16 cellular contexts compared by ENCODE assay signal in genomic region chr13:106558527-106558926, GRCh38.
"Had no signal": no experiment of that assay in that cellular context is flagged by ENCODE, and none has a peak within 500 bp of the region (broad histone marks: within the 10 kb centered on the region; RNA-seq: fewer than 3 reads in every experiment).

No MANE protein-coding gene starts in this region.

- H3K9me3 Mint-ChIP-seq: activated T-helper 17 cell treated with anti-CD3 and anti-CD28 coated beads, Interleukin-2, amount 50 U/mL, for 72 hours; brain; immature natural killer cell; neural crest cell had no signal

- ATAC-seq: activated T-helper 17 cell treated with anti-CD3 and anti-CD28 coated beads, Interleukin-2, amount 50 U/mL, for 72 hours; left colon had no signal

- H3K4me3 ChIP-seq: skin epidermis, tibial nerve had no signal

- H3K9me3 ChIP-seq: tibial nerve had no signal

- H3K4me3 Mint-ChIP-seq: activated T-helper 17 cell treated with anti-CD3 and anti-CD28 coated beads, Interleukin-2, amount 50 U/mL, for 72 hours; brain; immature natural killer cell; neural crest cell had no signal

- FAIRE-seq: TTC549 had no signal

- H3K27ac ChIP-seq: skin epidermis had no signal

- H3K27ac Mint-ChIP-seq: activated T-helper 17 cell treated with anti-CD3 and anti-CD28 coated beads, Interleukin-2, amount 50 U/mL, for 72 hours had no signal

- H3K27me3 ChIP-seq: tibial nerve had no signal

- H3K27me3 Mint-ChIP-seq: activated T-helper 17 cell treated with anti-CD3 and anti-CD28 coated beads, Interleukin-2, amount 50 U/mL, for 72 hours; brain had no signal

- DNase-seq: activated CD4-positive, alpha-beta T cell treated with anti-CD3 and anti-CD28 coated beads, Interleukin-2, amount 50 U/mL, for 4 hours; activated CD8-positive, alpha-beta memory T cell treated with anti-CD3 and anti-CD28 coated beads, Interleukin-2, amount 50 U/mL, for 4 hours; activated naive CD4-positive, alpha-beta T cell treated with anti-CD3 and anti-CD28 coated beads, Interleukin-2, amount 50 U/mL, for 16 hours; amygdala; cerebellar nuclear complex; dermis blood vessel endothelial cell; immature natural killer cell; left colon; mesenchymal stem cell; T-helper 2 cell had no signal
